ENCODE assay signal across 12 cellular contexts in genomic region chr10:71973777-71974488, GRCh38. TPM values are rescaled to one million over a fixed set of nuclear protein-coding genes. Genes with fewer than 3 reads are reported as not detected.
DNase-seq lines count a peak whose midpoint lies in the region; ATAC-seq, FAIRE-seq and TF ChIP-seq lines count a peak whose summit lies in the region.
"Had no signal": no experiment of that assay in that cellular context is flagged by ENCODE, and none has a peak within 500 bp of the region (broad histone marks: within the 10 kb centered on the region; RNA-seq: fewer than 3 reads in every experiment).

No MANE protein-coding gene starts in this region.

- H3K23ac ChIP-seq in H9 (ENCODE audit: insufficient read length, low read depth, low read length) = no peak overlapping the region

- H3K4me3 Mint-ChIP-seq in H9 = no peak overlapping the region
- H3K4me3 Mint-ChIP-seq: central memory CD8-positive, alpha-beta T cell had no signal

- H3K79me2 ChIP-seq in HepG2 (ENCODE audit: insufficient read depth, low read length) (peaks cover 95% of the 10 kb centered on the region), osteoblast (ENCODE audit: insufficient read depth, low read length) (peaks cover 83% of the 10 kb centered on the region), H9 (ENCODE audit: insufficient read depth, low read length) (peaks cover 2% of the 10 kb centered on the region)
- H3K79me2 ChIP-seq: parathyroid adenoma had no signal

- TF ChIP-seq RAD21 in HepG2 (CRISPR knock-in tag; IDR thresholded peaks at IDR 0.05) = no peak

- no peaks in the 10 kb centered on the region for H3K9me3 ChIP-seq in HepG2 (ENCODE audit: low read length)
- H3K9me3 ChIP-seq in right lobe of liver = no peaks in the 10 kb centered on the region
- no peaks in the 10 kb centered on the region for H3K9me3 ChIP-seq in ascending aorta
- no peaks in the 10 kb centered on the region for H3K9me3 ChIP-seq in osteoblast (ENCODE audit: low read depth, low read length)
- no peaks in the 10 kb centered on the region for H3K9me3 ChIP-seq in vagina
- H3K9me3 ChIP-seq in H9 (ENCODE audit: control insufficient read depth, low read depth, low read length) = no peaks in the 10 kb centered on the region

- H3K4me1 Mint-ChIP-seq in H9 = peaks cover 26% of the 10 kb centered on the region in 2 experiments

- TF ChIP-seq CTCF in HepG2 (CRISPR knock-in tag; IDR thresholded peaks at IDR 0.05) (no peak), right lobe of liver (IDR thresholded peaks at IDR 0.05) (no peak), ascending aorta (IDR thresholded peaks at IDR 0.05) (no peak), osteoblast (IDR thresholded peaks at IDR 0.05; ENCODE audit: extremely low read depth, low read depth, low read length) (no peak), vagina (IDR thresholded peaks at IDR 0.05) (no peak), H9 (conservative IDR thresholded peaks at IDR 0.05) (no peak), foreskin fibroblast (IDR thresholded peaks at IDR 0.05; ENCODE audit: low read depth, low read length) (no peak)

- H3K9ac ChIP-seq in HepG2 (ENCODE audit: insufficient read depth, low read depth, low read length) (no peak overlapping the region), H9 (ENCODE audit: extremely low read depth, insufficient read length, low read length) (no peak overlapping the region)
- H3K9ac ChIP-seq: parathyroid adenoma had no signal

- H3K14ac ChIP-seq in H9 (ENCODE audit: insufficient read depth, low read length) = no peak overlapping the region

- H2AFZ ChIP-seq in HepG2 (ENCODE audit: low read length) (no peak overlapping the region), osteoblast (ENCODE audit: low read length) (no peak overlapping the region), H9 (ENCODE audit: low read length) (no peak overlapping the region)
- H2AFZ ChIP-seq: parathyroid adenoma had no signal

- no peak overlapping the region for H3T11ph ChIP-seq in H9 (ENCODE audit: low read length)

- H3K27me3 ChIP-seq in HepG2 (ENCODE audit: control insufficient read depth in 1 of 2, insufficient read depth in 2 of 2, low read length in 2 of 2) (no peaks in the 10 kb centered on the region), right lobe of liver (no peaks in the 10 kb centered on the region), ascending aorta (no peaks in the 10 kb centered on the region), osteoblast (ENCODE audit: insufficient read depth, low read length) (no peaks in the 10 kb centered on the region), vagina (no peaks in the 10 kb centered on the region), H9 (ENCODE audit: insufficient read depth, low read length) (no peaks in the 10 kb centered on the region)

- ATAC-seq in HepG2 = no peak
- ATAC-seq in right lobe of liver = no peak

- peaks cover 3% of the 10 kb centered on the region for H3K23me2 ChIP-seq in H9 (ENCODE audit: insufficient read length, low read depth, low read length, poor library complexity, severe bottlenecking)

- peaks cover 71% of the 10 kb centered on the region for H3K4me1 ChIP-seq in HepG2 (ENCODE audit: insufficient read depth, low read length)
- H3K4me1 ChIP-seq in right lobe of liver = peaks cover 0 to 22% (median 14%) of the 10 kb centered on the region in 4 donors
- H3K4me1 ChIP-seq in ascending aorta = peaks cover 50 to 77% of the 10 kb centered on the region in 2 donors
- peaks cover 81% of the 10 kb centered on the region for H3K4me1 ChIP-seq in osteoblast (ENCODE audit: insufficient read depth, low read length)
- H3K4me1 ChIP-seq in vagina = peaks cover 100% of the 10 kb centered on the region
- no peaks in the 10 kb centered on the region for H3K4me1 ChIP-seq in H9 (ENCODE audit: insufficient read depth, low read length)
- H3K4me1 ChIP-seq: parathyroid adenoma had no signal

- no peak overlapping the region for H3K4ac ChIP-seq in H9 (ENCODE audit: low read depth, low read length)

- no peak overlapping the region for H3K18ac ChIP-seq in H9 (ENCODE audit: insufficient read length, low read depth, low read length)

- H3K56ac ChIP-seq in H9 (ENCODE audit: insufficient read length, low read depth, low read length) = no peak overlapping the region

- TF ChIP-seq EP300 in HepG2 (IDR thresholded peaks at IDR 0.05; ENCODE audit: low read depth in 2 of 2, low read length in 2 of 2) (no peak), HepG2 (CRISPR knock-in tag; IDR thresholded peaks at IDR 0.05; ENCODE audit: borderline replicate concordance) (no peak)

- no peaks in the 10 kb centered on the region for H3K36me3 Mint-ChIP-seq in H9 (ENCODE audit: insufficient read depth in 1 of 3, low read depth in 3 of 3)

- H3K4me3 ChIP-seq in HepG2 (replicated peaks in 1 of 3; ENCODE audit: insufficient read depth in 1 of 3, low read depth in 2 of 3, low read length in 3 of 3) (no peak overlapping the region), right lobe of liver (no peak overlapping the region), ascending aorta (no peak overlapping the region), osteoblast (ENCODE audit: insufficient read depth, low read length) (no peak overlapping the region), vagina (no peak overlapping the region), foreskin fibroblast (ENCODE audit: low read depth in 1 of 2, low read length in 2 of 2) (no peak overlapping the region)

- no peak overlapping the region for H4K5ac ChIP-seq in H9 (ENCODE audit: insufficient read length, low read depth, low read length)

- no peak overlapping the region for H2BK15ac ChIP-seq in H9 (ENCODE audit: low read depth, low read length)

- H3K27me3 Mint-ChIP-seq in H9 (ENCODE audit: low read depth) = no peaks in the 10 kb centered on the region

- H3K36me3 ChIP-seq in HepG2 (replicated peaks in 1 of 2; ENCODE audit: control insufficient read depth in 1 of 2, insufficient read depth in 2 of 2, low read length in 2 of 2) = peaks cover 8 to 31% of the 10 kb centered on the region in 2 experiments
- no peaks in the 10 kb centered on the region for H3K36me3 ChIP-seq in right lobe of liver
- peaks cover 0 to 7% of the 10 kb centered on the region in 2 donors for H3K36me3 ChIP-seq in ascending aorta
- peaks cover 12% of the 10 kb centered on the region for H3K36me3 ChIP-seq in osteoblast (ENCODE audit: insufficient read depth, low read length)
- no peaks in the 10 kb centered on the region for H3K36me3 ChIP-seq in vagina

- no peak overlapping the region for H4K91ac ChIP-seq in H9 (ENCODE audit: insufficient read length, low read depth, low read length)

- no peaks in the 10 kb centered on the region for H3K9me3 Mint-ChIP-seq in H9
- H3K9me3 Mint-ChIP-seq: central memory CD8-positive, alpha-beta T cell had no signal

- TF ChIP-seq POLR2A in HepG2 (IDR thresholded peaks at IDR 0.05; ENCODE audit: insufficient read depth in 1 of 2, low read depth in 2 of 2, low read length in 2 of 2) = no peak
- no peak for TF ChIP-seq POLR2A in right lobe of liver (IDR thresholded peaks at IDR 0.05)
- TF ChIP-seq POLR2A in vagina (IDR thresholded peaks at IDR 0.05) = no peak

- H3K27ac ChIP-seq in HepG2 (ENCODE audit: extremely low read length, insufficient read depth, low read length) = no peak overlapping the region
- H3K27ac ChIP-seq in right lobe of liver = no peak overlapping the region
- peak overlapping the region; percentile 90 to 93 for H3K27ac ChIP-seq in ascending aorta
- H3K27ac ChIP-seq in osteoblast (ENCODE audit: low read depth, low read length) = peak overlapping the region; percentile 75
- peak overlapping the region; percentile 81 for H3K27ac ChIP-seq in vagina
- H3K27ac ChIP-seq in H9 (ENCODE audit: insufficient read length, low read depth, low read length) = no peak overlapping the region
- H3K27ac ChIP-seq: HL-60, parathyroid adenoma had no signal

- no peak overlapping the region for H2BK20ac ChIP-seq in H9 (ENCODE audit: low read depth, low read length, poor library complexity, severe bottlenecking)

- H4K20me1 ChIP-seq in HepG2 (ENCODE audit: insufficient read depth, low read length) (no peaks in the 10 kb centered on the region), osteoblast (ENCODE audit: insufficient read depth, low read length) (peaks cover 44% of the 10 kb centered on the region), H9 (ENCODE audit: control insufficient read depth, insufficient read depth, insufficient read length) (no peaks in the 10 kb centered on the region)

- no peak overlapping the region for H2BK120ac ChIP-seq in H9 (ENCODE audit: low read depth, low read length, poor library complexity, severe bottlenecking)

- POLR2A ChIA-PET in HepG2 (lab: Yijun Ruan, JAX) = interaction anchor here (1.1 kb wide), 1 partner anchor 13 kb away, joined by 3 read pairs; no protein-coding TSS in a partner anchor

- H2AK5ac ChIP-seq in H9 (ENCODE audit: insufficient read length, low read length) = no peak overlapping the region

- WGBS in HepG2 (ENCODE audit: low lambda C conversion rate) = 88% methylated on average over 9 of the region's 9 CpGs
- 88% methylated on average over 8 of the region's 9 CpGs for WGBS in right lobe of liver (ENCODE audit: insufficient coverage, low coverage, low lambda C conversion rate, missing lambda C conversion rate)
- WGBS in H9 (ENCODE audit: extremely low coverage, insufficient read length, low lambda C conversion rate) = no CpG with 5 or more reads among the region's 9 CpGs

- no peak overlapping the region for H4K8ac ChIP-seq in H9 (replicated peaks; ENCODE audit: insufficient read length, low read depth, low read length)

- CTCF ChIA-PET in HepG2 (lab: Yijun Ruan, JAX; ENCODE audit: low intra/inter-chr PET ratio, low total read pairs) = no interaction called here

- no TSS peak for BruUV-seq in HepG2 (replicated peaks; lab: Mats Ljungman, UMichigan)

- H3K79me1 ChIP-seq in H9 (ENCODE audit: insufficient read depth, low read depth, low read length, poor library complexity, severe bottlenecking) = no peaks in the 10 kb centered on the region

- intact Hi-C loops in HepG2 (cut with micrococcal nuclease; ENCODE audit: unreplicated experiment) = no loop called here
- intact Hi-C loops in right lobe of liver (cut with DNase I) = no loop called here
- intact Hi-C loops in ascending aorta (cut with DNase I) = no loop called here
- intact Hi-C loops in vagina (cut with DNase I) = no loop called here

- no peak for FAIRE-seq in HepG2 (lab: Jason Lieb, UNC)

- no peak for DNase-seq in HepG2 (ENCODE audit: low spot score)
- DNase-seq in right lobe of liver = no peak
- DNase-seq in ascending aorta (ENCODE audit: low spot score in 2 of 2) = no peak
- no peak for DNase-seq in osteoblast (ENCODE audit: insufficient read length, low spot score, missing footprints)
- no peak for DNase-seq in vagina (ENCODE audit: extremely low spot score in 2 of 2)
- no peak for DNase-seq in H9
- DNase-seq in AG08396 (ENCODE audit: low spot score) = no peak
- no peak for DNase-seq in foreskin fibroblast
- DNase-seq: NCI-H1092 treated with DMSO at 0.1 percent for 48 hours had no signal

- H3K27ac Mint-ChIP-seq in H9 = no peak overlapping the region

- in situ Hi-C loops in HepG2 (cut with HindIII; ENCODE audit: extremely low pct_ligation_motif_present, low pct_unique_long_range_greater_than_20kb) = no loop called here

- no peak overlapping the region for H2BK5ac ChIP-seq in H9 (ENCODE audit: insufficient read length, low read length)

- H2BK12ac ChIP-seq in H9 (ENCODE audit: insufficient read length, low read depth, low read length) = no peak overlapping the region

- H3K4me2 ChIP-seq in HepG2 (ENCODE audit: low read depth, low read length) (no peak overlapping the region), osteoblast (ENCODE audit: insufficient read depth, low read length) (peak overlapping the region; percentile 30), H9 (ENCODE audit: insufficient read depth, insufficient read length, low read length) (no peak overlapping the region)

RNA-seq across cellular contexts. Expression of gene CHST3, which starts 9.7 kb away (rescaled TPM):
- total RNA-seq in HepG2 (2016; rRNA removed; fragmentation: Illumina TruSeq; extraction: Trizol) (13.4 and 18.7 TPM in 2 replicates), right lobe of liver (1 to 10 TPM in 5 of 6 experiments, under 1 TPM in 1; 0.81 to 2.5 (median 1.8) TPM), ascending aorta (41.4 TPM), osteoblast (39.5 and 43.1 TPM in 2 replicates), vagina (26.0 TPM), H9 (2021) (6.0 and 6.1 TPM in 2 replicates)
- total RNA-seq in HepG2 (2016; cell fraction: cytosol; rRNA removed; fragmentation: Illumina TruSeq; extraction: Trizol; ENCODE audit: low read depth) = 1.8 and 1.9 TPM in 2 replicates
- 12.3 and 17.7 TPM in 2 replicates for total RNA-seq in HepG2 (2016; cell fraction: insoluble cytoplasmic fraction; rRNA removed; fragmentation: Illumina TruSeq; extraction: Trizol)
- total RNA-seq in HepG2 (2016; cell fraction: membrane; rRNA removed; fragmentation: Illumina TruSeq; extraction: Trizol) = 7.4 and 7.7 TPM in 2 replicates
- total RNA-seq in HepG2 (2016; cell fraction: nucleus; rRNA removed; fragmentation: Illumina TruSeq; extraction: Trizol) = 18.2 and 22.8 TPM in 2 replicates
- 7.2 and 8.1 TPM in 2 replicates for polyA plus RNA-seq in HepG2 (2011; rRNA removed)
- 6.1 and 6.3 TPM in 2 replicates for polyA plus RNA-seq in HepG2 (2011; cell fraction: cytosol; rRNA removed)
- 9.2 and 10.1 TPM in 2 replicates for polyA plus RNA-seq in HepG2 (2011; cell fraction: nucleus; rRNA removed)
- polyA plus RNA-seq in HepG2 (2012) = 4.5 and 6.1 TPM in 2 replicates
- polyA plus RNA-seq in HepG2 (2016; cell fraction: cytosol; fragmentation: Illumina TruSeq; extraction: Trizol; ENCODE audit: low read depth) = 1.2 and 1.3 TPM in 2 replicates
- 8.1 and 9.2 TPM in 2 replicates for polyA plus RNA-seq in HepG2 (2016; cell fraction: insoluble cytoplasmic fraction; fragmentation: Illumina TruSeq; extraction: Trizol; ENCODE audit: low read depth)
- 2.9 and 3.3 TPM in 2 replicates for polyA plus RNA-seq in HepG2 (2016; cell fraction: membrane; fragmentation: Illumina TruSeq; extraction: Trizol; ENCODE audit: low read depth)
- 25.5 and 27.0 TPM in 2 replicates for polyA plus RNA-seq in HepG2 (2016; cell fraction: nucleus; fragmentation: Illumina TruSeq; extraction: Trizol; ENCODE audit: insufficient read depth, low read depth)
- polyA minus RNA-seq in HepG2 (2011; rRNA and poly(A)+ RNA removed; ENCODE audit: low replicate concordance) = 22.4 and 23.3 TPM in 2 replicates
- 9.6 TPM in 2 replicates for polyA minus RNA-seq in HepG2 (2011; cell fraction: cytosol; rRNA and poly(A)+ RNA removed)
- 9.7 and 10.7 TPM in 2 replicates for polyA minus RNA-seq in HepG2 (2011; cell fraction: nucleus; rRNA and poly(A)+ RNA removed)

Comparison
In these comparisons a context has a peak if more than half of its experiments do, and no peak if none do; other contexts are left out.
1. H3K27ac ChIP-seq: peak in ascending aorta (2 of 2), osteoblast (single experiment) and vagina (single experiment); none in HepG2 (single experiment), right lobe of liver (0 of 3) and H9 (single experiment).